In genomic region chr15:89514596-89515406, GRCh38 we compare ENCODE assay signal across 1 cellular context.
TF ChIP-seq lines count a peak whose summit lies in the region.

No MANE protein-coding gene starts in this region.

TF ChIP-seq in H1, 55 proteins besides CTCF, POLR2A, EP300 and RAD21:
- no peak for TF ChIP-seq CHD7 (IDR thresholded peaks at IDR 0.05; ENCODE audit: insufficient replicate concordance, low read length)
- no peak for TF ChIP-seq SIRT6 (IDR thresholded peaks at IDR 0.05; ENCODE audit: low read length)
- TF ChIP-seq YY1 (IDR thresholded peaks at IDR 0.05; ENCODE audit: low read depth, low read length) = no peak
- TF ChIP-seq CBX8 (IDR thresholded peaks at IDR 0.05; ENCODE audit: borderline replicate concordance, low read depth, low read length) = no peak
- no peak for TF ChIP-seq BACH1 (IDR thresholded peaks at IDR 0.05; ENCODE audit: low read length)
- no peak for TF ChIP-seq JUND (IDR thresholded peaks at IDR 0.05; ENCODE audit: low read length)
- TF ChIP-seq ZNF274 (IDR thresholded peaks at IDR 0.05; ENCODE audit: borderline replicate concordance, extremely low read depth, low read length) = no peak
- no peak for TF ChIP-seq SIX5 (IDR thresholded peaks at IDR 0.05; ENCODE audit: low read depth, low read length)
